Comparison of ENCODE assay signal across 8 cellular contexts in genomic region chr1:34929853-34930701, GRCh38. TPM values are rescaled to one million over a fixed set of nuclear protein-coding genes. Genes with fewer than 3 reads are reported as not detected.
DNase-seq lines count a peak whose midpoint lies in the region; ATAC-seq and TF ChIP-seq lines count a peak whose summit lies in the region.
"Had no signal": no experiment of that assay in that cellular context is flagged by ENCODE, and none has a peak within 500 bp of the region (broad histone marks: within the 10 kb centered on the region; RNA-seq: fewer than 3 reads in every experiment).

No MANE protein-coding gene starts in this region.

- H3K9ac ChIP-seq in IMR-90 (ENCODE audit: low read depth, low read length): no peak overlapping the region

- H2BK20ac ChIP-seq in IMR-90 (ENCODE audit: low read depth, low read length): no peak overlapping the region

- POLR2A ChIA-PET in IMR-90 (lab: Charles Lee; ENCODE audit: unreplicated experiment): no interaction called here

- H3K18ac ChIP-seq in IMR-90 (ENCODE audit: low read depth, low read length): no peak overlapping the region

- H3K9me1 ChIP-seq in IMR-90 (ENCODE audit: insufficient read depth, low read length): peaks cover 3% of the 10 kb centered on the region; the same call in 1 of the 2 replicates

- H3K4me1 Mint-ChIP-seq in immature natural killer cell: peaks cover 13% of the 10 kb centered on the region in 2 donors
- peaks cover 17% of the 10 kb centered on the region for H3K4me1 Mint-ChIP-seq in stimulated activated memory B cell treated with anti-CD40 and anti-IgM and Interleukin-4, amounts not matched to agents 10 μg/mL and 1 μg/mL and 100 μg/mL, for 72 hours

- no peak overlapping the region for H4K91ac ChIP-seq in IMR-90 (ENCODE audit: insufficient read depth, low read depth, low read length)

- no peak overlapping the region for H3K23ac ChIP-seq in IMR-90 (ENCODE audit: low read depth, low read length)

- H3K4me2 ChIP-seq in IMR-90 (ENCODE audit: low read depth, low read length): peak overlapping the region; percentile 21; the same call in 1 of the 2 replicates

- CTCF ChIA-PET in IMR-90 (lab: Yijun Ruan, JAX): interaction anchor here (0.5 kb wide), 1 partner anchor 50 kb away, joined by 5 read pairs; no protein-coding TSS in a partner anchor

- no peaks in the 10 kb centered on the region; the same call in 1 of the 2 replicates for H3K9me3 ChIP-seq in IMR-90 (ENCODE audit: control insufficient read depth, insufficient read depth, low read length)

- TF ChIP-seq RAD21 in IMR-90 (IDR thresholded peaks at IDR 0.05; ENCODE audit: low read length): no peak

- H3K79me1 ChIP-seq in IMR-90 (ENCODE audit: low read depth in 1 of 2, low read length in 2 of 2): no peaks in the 10 kb centered on the region

- H3K27me3 Mint-ChIP-seq in immature natural killer cell (ENCODE audit: low read depth in 3 of 3): peaks cover 11 to 32% (median 16%) of the 10 kb centered on the region in 3 donors
- H3K27me3 Mint-ChIP-seq in stimulated activated memory B cell treated with anti-CD40 and anti-IgM and Interleukin-4, amounts not matched to agents 10 μg/mL and 1 μg/mL and 100 μg/mL, for 72 hours: peaks cover 24% of the 10 kb centered on the region

- H3K4me3 ChIP-seq in IMR-90 (ENCODE audit: insufficient read depth, low read depth, low read length): peak overlapping the region; percentile 14; the same call in 1 of the 2 replicates

- in situ Hi-C loops in IMR-90 (cut with MboI; ENCODE audit: low sequenced_read_pairs): no loop called here

- no peak for TF ChIP-seq POLR2A in IMR-90 (IDR thresholded peaks at IDR 0.05; ENCODE audit: low read depth, low read length)

- H3K4me3 Mint-ChIP-seq in immature natural killer cell: peak overlapping the region; percentile 38 to 70 (median 53)
- peak overlapping the region; percentile 34 for H3K4me3 Mint-ChIP-seq in stimulated activated memory B cell treated with anti-CD40 and anti-IgM and Interleukin-4, amounts not matched to agents 10 μg/mL and 1 μg/mL and 100 μg/mL, for 72 hours

- no TSS peak for BruUV-seq in IMR-90 (replicated peaks; lab: Mats Ljungman, UMichigan)

- H3K36me3 ChIP-seq in IMR-90 (ENCODE audit: control insufficient read depth, insufficient read depth, low read length): no peaks in the 10 kb centered on the region

- H4K8ac ChIP-seq in IMR-90 (ENCODE audit: low read depth in 2 of 2, low read length in 2 of 2): no peak overlapping the region

- peaks cover 0 to 4% (median 3%) of the 10 kb centered on the region in 3 donors for H3K36me3 Mint-ChIP-seq in immature natural killer cell
- no peaks in the 10 kb centered on the region for H3K36me3 Mint-ChIP-seq in stimulated activated memory B cell treated with anti-CD40 and anti-IgM and Interleukin-4, amounts not matched to agents 10 μg/mL and 1 μg/mL and 100 μg/mL, for 72 hours

- intact Hi-C loops in IMR-90 (cut with micrococcal nuclease): no loop called here

- no peak overlapping the region for H2BK15ac ChIP-seq in IMR-90 (ENCODE audit: low read depth, low read length)

- no peak overlapping the region for H2AK5ac ChIP-seq in IMR-90 (ENCODE audit: low read depth, low read length)

- TF ChIP-seq CTCF in IMR-90 (conservative IDR thresholded peaks at IDR 0.05; ENCODE audit: low read depth, low read length) (no peak), VCaP (conservative IDR thresholded peaks at IDR 0.05) (no peak)

- no peak overlapping the region for H4K5ac ChIP-seq in IMR-90 (ENCODE audit: low read depth, low read length)

- H3K27ac ChIP-seq in IMR-90 (ENCODE audit: insufficient read depth, low read length) (no peak overlapping the region), VCaP (peak overlapping the region; percentile 69; the same call in 1 of the 2 replicates)

- no peak overlapping the region for H2BK5ac ChIP-seq in IMR-90 (ENCODE audit: low read depth, low read length, poor library complexity, severe bottlenecking)

- H3K27ac Mint-ChIP-seq in immature natural killer cell: no peak overlapping the region
- H3K27ac Mint-ChIP-seq in stimulated activated memory B cell treated with anti-CD40 and anti-IgM and Interleukin-4, amounts not matched to agents 10 μg/mL and 1 μg/mL and 100 μg/mL, for 72 hours: no peak overlapping the region

- peaks cover 55% of the 10 kb centered on the region for H3K27me3 ChIP-seq in IMR-90 (ENCODE audit: control insufficient read depth, insufficient read depth, low read length)

- H2BK120ac ChIP-seq in IMR-90 (ENCODE audit: low read depth, low read length): no peak overlapping the region

- no peak overlapping the region for H3K4ac ChIP-seq in IMR-90 (ENCODE audit: low read depth, low read length)

- H3K9me3 Mint-ChIP-seq in immature natural killer cell: peaks cover 0 to 2% (median 0%) of the 10 kb centered on the region in 6 donors
- no peaks in the 10 kb centered on the region for H3K9me3 Mint-ChIP-seq in stimulated activated memory B cell treated with anti-CD40 and anti-IgM and Interleukin-4, amounts not matched to agents 10 μg/mL and 1 μg/mL and 100 μg/mL, for 72 hours

- ATAC-seq in IMR-90 (ENCODE audit: low read depth) (peak; percentile 27), GM19035 (IDR thresholded peaks at IDR 0.05; ENCODE audit: unreplicated experiment) (no peak), HG02884 (IDR thresholded peaks at IDR 0.05; ENCODE audit: unreplicated experiment) (no peak)
- ATAC-seq in stimulated activated memory B cell treated with anti-CD40 and anti-IgM and Interleukin-4, amounts not matched to agents 10 μg/mL and 1 μg/mL and 100 μg/mL, for 72 hours: peak; percentile 18

- WGBS in IMR-90 (ENCODE audit: extremely low coverage in 2 of 2, insufficient read length in 1 of 2), 2 experiments: 4% methylated on average over 26 of the region's 61 CpGs; no CpG with 5 or more reads in 1 of the 2 experiments

- H2AK9ac ChIP-seq in IMR-90 (replicated peaks; ENCODE audit: low read depth, low read length, poor library complexity): no peak overlapping the region

- dilution Hi-C loops in IMR-90 (cut with HindIII; ENCODE audit: low sequenced_read_pairs, unreplicated experiment): no loop called here

- H3K4me1 ChIP-seq in IMR-90 (ENCODE audit: control insufficient read depth, insufficient read depth, low read length): peaks cover 3% of the 10 kb centered on the region; the same call in 1 of the 2 replicates

- no peak overlapping the region for H3K56ac ChIP-seq in IMR-90 (ENCODE audit: extremely low read depth, insufficient read depth, low read length)

- peaks cover 3% of the 10 kb centered on the region; the same call in 1 of the 2 replicates for H4K20me1 ChIP-seq in IMR-90 (ENCODE audit: insufficient read depth, low read length)

- no peak overlapping the region for H3K14ac ChIP-seq in IMR-90 (replicated peaks; ENCODE audit: low read depth, low read length)

- H2AFZ ChIP-seq in IMR-90 (replicated peaks; ENCODE audit: low read length, poor library complexity): no peak overlapping the region

- no peak for DNase-seq in IMR-90
- no peak for DNase-seq in immature natural killer cell
- no peak for DNase-seq in DMS114 treated with DMSO at 0.1 percent for 48 hours (lab: John Stamatoyannopoulos, UW; ENCODE audit: unreplicated experiment)
- DNase-seq: activated CD4-positive, alpha-beta T cell treated with anti-CD3 and anti-CD28 coated beads, Interleukin-2, amount 50 U/mL, for 48 hours had no signal

TF ChIP-seq in IMR-90, 13 proteins besides CTCF, POLR2A, EP300 and RAD21:
- no peak for TF ChIP-seq RCOR1 (IDR thresholded peaks at IDR 0.05; ENCODE audit: insufficient replicate concordance, low read length)
- TF ChIP-seq USF2 (IDR thresholded peaks at IDR 0.05; ENCODE audit: low read depth, low read length): no peak
- no peak for TF ChIP-seq MAZ (IDR thresholded peaks at IDR 0.05; ENCODE audit: borderline replicate concordance, low read depth, low read length)
- TF ChIP-seq BHLHE40 (IDR thresholded peaks at IDR 0.05; ENCODE audit: low read depth, low read length): no peak
- no peak for TF ChIP-seq FOS (IDR thresholded peaks at IDR 0.05; ENCODE audit: low read depth, low read length)
- TF ChIP-seq CHD1 (IDR thresholded peaks at IDR 0.05; ENCODE audit: low read depth, low read length): no peak

RNA-seq across cellular contexts. Expression of gene DLGAP3, which starts 0.6 kb away (rescaled TPM):
- not detected in 2 replicates for total RNA-seq in IMR-90 (2012; rRNA removed)
- polyA plus RNA-seq in IMR-90 (2012; rRNA removed) (0.02 and 0.10 TPM in 2 replicates), immature natural killer cell (under 1 TPM in 1 of 3 donors, not detected in 2; 0.10 TPM)
- 0.03 TPM in 2 replicates for polyA plus RNA-seq in IMR-90 (2012; cell fraction: cytosol; rRNA removed)
- 0.01 and 0.09 TPM in 2 replicates for polyA plus RNA-seq in IMR-90 (2012; cell fraction: nucleus; rRNA removed; ENCODE audit: low replicate concordance)

RNA-seq across cellular contexts. Expression of gene TMEM35B, which starts 55.1 kb away (rescaled TPM):
- total RNA-seq in IMR-90 (2012; rRNA removed): 19.7 and 20.0 TPM in 2 replicates
- polyA plus RNA-seq in IMR-90 (2012; rRNA removed) (20.4 and 22.4 TPM in 2 replicates), immature natural killer cell (100 to 1,000 TPM; 124 to 214 (median 186) TPM)
- polyA plus RNA-seq in IMR-90 (2012; cell fraction: cytosol; rRNA removed): 25.5 and 34.7 TPM in 2 replicates
- 7.4 and 8.0 TPM in 2 replicates for polyA plus RNA-seq in IMR-90 (2012; cell fraction: nucleus; rRNA removed; ENCODE audit: low replicate concordance)

Comparison
In these comparisons a context has a peak if more than half of its experiments do, and no peak if none do; other contexts are left out.
1. ATAC-seq: peak in IMR-90 (single experiment) and stimulated activated memory B cell treated with anti-CD40 and anti-IgM and Interleukin-4, amounts not matched to agents 10 μg/mL and 1 μg/mL and 100 μg/mL, for 72 hours (single experiment); none in GM19035 (single experiment) and HG02884 (single experiment).